ENCODE assay signal across 20 cellular contexts in genomic region chr2:99637157-99637697, GRCh38.
DNase-seq lines count a peak whose midpoint lies in the region; ATAC-seq and TF ChIP-seq lines count a peak whose summit lies in the region.
"Had no signal": no experiment of that assay in that cellular context is flagged by ENCODE, and none has a peak within 500 bp of the region (broad histone marks: within the 10 kb centered on the region; RNA-seq: fewer than 3 reads in every experiment).

No MANE protein-coding gene starts in this region.

- no peaks in the 10 kb centered on the region for H3K27me3 Mint-ChIP-seq in WTC11 (ENCODE audit: low read depth)
- H3K27me3 Mint-ChIP-seq: stimulated activated naive CD8-positive, alpha-beta T cell treated with anti-CD3 and anti-CD28 coated beads, Interleukin-15, Interleukin-2, amounts not matched to agents 100 ng/mL and 50 ng/mL, for 24 hours had no signal

- H3K9me3 Mint-ChIP-seq in WTC11, result peaks cover 7% of the 10 kb centered on the region; the same call in 1 of the 2 replicates
- H3K9me3 Mint-ChIP-seq: neural crest cell; stimulated activated naive CD8-positive, alpha-beta T cell treated with anti-CD3 and anti-CD28 coated beads, Interleukin-15, Interleukin-2, amounts not matched to agents 100 ng/mL and 50 ng/mL, for 24 hours had no signal

- peaks cover 0 to 36% (median 20%) of the 10 kb centered on the region in 12 donors for H3K4me1 ChIP-seq in heart left ventricle
- peaks cover 7 to 39% (median 20%) of the 10 kb centered on the region in 5 donors for H3K4me1 ChIP-seq in subcutaneous abdominal adipose tissue (ENCODE audit: control insufficient read depth in 5 of 5, insufficient read depth in 5 of 5, low read length in 5 of 5)

- H3K4me3 ChIP-seq in heart left ventricle, result no peak overlapping the region
- no peak overlapping the region for H3K4me3 ChIP-seq in subcutaneous abdominal adipose tissue (ENCODE audit: low read depth in 1 of 5, low read length in 5 of 5)
- H3K4me3 ChIP-seq: BLaER1 treated with 17β-estradiol and CSF1 and Interleukin-3, amounts not matched to agents 10 nM and 100 nM; skin epidermis; upper lobe of left lung had no signal

- ATAC-seq in heart left ventricle (no peak), left cardiac atrium (no peak), WTC11 (no peak)

- CTCF ChIA-PET in WTC11 (lab: Charles Lee), result no interaction called here

- intact Hi-C loops in heart left ventricle (cut with DNase I) (loop anchor here in 3 of 10 donors (5.0 to 10.0 kb wide), 4 partner anchors 58 to 82 kb away; no protein-coding TSS in a partner anchor), left cardiac atrium (cut with DNase I) (no loop called here), head of caudate nucleus (cut with DNase I) (no loop called here)

- no peaks in the 10 kb centered on the region for H3K36me3 Mint-ChIP-seq in WTC11

- WGBS in heart left ventricle, 4 donors, result 53 to 61% (median 57%) methylated on average over 7 of the region's 7 CpGs

- no peak overlapping the region for H3K4me3 Mint-ChIP-seq in WTC11
- H3K4me3 Mint-ChIP-seq: neural crest cell; stimulated activated naive CD8-positive, alpha-beta T cell treated with anti-CD3 and anti-CD28 coated beads, Interleukin-15, Interleukin-2, amounts not matched to agents 100 ng/mL and 50 ng/mL, for 24 hours had no signal

- no peak overlapping the region for H3K27ac Mint-ChIP-seq in WTC11
- H3K27ac Mint-ChIP-seq: stimulated activated naive CD8-positive, alpha-beta T cell treated with anti-CD3 and anti-CD28 coated beads, Interleukin-15, Interleukin-2, amounts not matched to agents 100 ng/mL and 50 ng/mL, for 24 hours had no signal

- no peak for TF ChIP-seq POLR2A in heart left ventricle (IDR thresholded peaks at IDR 0.05)

- H3K9me3 ChIP-seq in heart left ventricle (peaks cover 0 to 9% (median 0%) of the 10 kb centered on the region in 12 donors), subcutaneous abdominal adipose tissue (ENCODE audit: control insufficient read depth in 5 of 5, low read length in 5 of 5) (peaks cover 0 to 7% (median 0%) of the 10 kb centered on the region in 5 donors)
- H3K9me3 ChIP-seq: upper lobe of left lung had no signal

- no peaks in the 10 kb centered on the region for H3K36me3 ChIP-seq in heart left ventricle
- H3K36me3 ChIP-seq in subcutaneous abdominal adipose tissue (ENCODE audit: control insufficient read depth in 5 of 5, insufficient read depth in 5 of 5, low read length in 5 of 5), result no peaks in the 10 kb centered on the region
- H3K36me3 ChIP-seq: upper lobe of left lung had no signal

- H3K27me3 ChIP-seq in heart left ventricle (no peaks in the 10 kb centered on the region), subcutaneous abdominal adipose tissue (ENCODE audit: control insufficient read depth in 5 of 5, insufficient read depth in 4 of 5, low read length in 5 of 5) (no peaks in the 10 kb centered on the region)
- H3K27me3 ChIP-seq: BLaER1 treated with 17β-estradiol and CSF1 and Interleukin-3, amounts not matched to agents 10 nM and 100 nM; upper lobe of left lung had no signal

- DNase-seq in heart left ventricle, result no peak
- DNase-seq in left cardiac atrium, result no peak
- DNase-seq in NCI-H69 (lab: John Stamatoyannopoulos, UW), result peak; percentile 29
- peak in 22 of 42 donors; percentile 6 to 64 (median 29) for DNase-seq in head of caudate nucleus
- DNase-seq in NCI-H524 treated with DMSO at 0.1 percent for 48 hours (lab: John Stamatoyannopoulos, UW), result no peak
- DNase-seq in WTC11 (ENCODE audit: low spot score), result no peak
- DNase-seq in midbrain (lab: John Stamatoyannopoulos, UW), result no peak
- DNase-seq: activated CD4-positive, alpha-beta T cell treated with anti-CD3 and anti-CD28 coated beads, Interleukin-2, amount 50 U/mL, for 48 hours; activated gamma-delta T cell; Calu3; NCI-H2029 treated with DMSO at 0.1 percent for 48 hours; NCI-H510A; NK-92 treated with Interleukin-12 subunit alpha and Interleukin-12 subunit beta, amount 100 ng/mL, for 24 hours; stimulated activated CD4-positive, alpha-beta T cell treated with anti-CD3 and anti-CD28 coated beads, Interleukin-4, amount 100 ng/mL, for 1 hour had no signal

- no peak for TF ChIP-seq CTCF in heart left ventricle (IDR thresholded peaks at IDR 0.05)
- TF ChIP-seq CTCF in WTC11 (IDR thresholded peaks at IDR 0.05), result no peak

- H3K27ac ChIP-seq in heart left ventricle (peak overlapping the region; percentile 27 to 84 (median 68)), subcutaneous abdominal adipose tissue (ENCODE audit: low read depth, low read length) (peak overlapping the region; percentile 79)
- H3K27ac ChIP-seq: BLaER1 treated with 17β-estradiol and CSF1 and Interleukin-3, amounts not matched to agents 10 nM and 100 nM had no signal

- POLR2A ChIA-PET in WTC11 (lab: Charles Lee), result no interaction called here

- no peak overlapping the region for H3K9ac ChIP-seq in subcutaneous abdominal adipose tissue (ENCODE audit: low read length in 5 of 5)
- H3K9ac ChIP-seq: BLaER1 treated with 17β-estradiol and CSF1 and Interleukin-3, amounts not matched to agents 10 nM and 100 nM had no signal

- no peaks in the 10 kb centered on the region for H3K4me1 Mint-ChIP-seq in WTC11

TF ChIP-seq in WTC11, 78 proteins besides CTCF, POLR2A, EP300 and RAD21 (continues in another document):
- TF ChIP-seq AR (CRISPR knock-in tag; IDR thresholded peaks at IDR 0.05), result no peak
- TF ChIP-seq HMGXB4 (CRISPR knock-in tag; IDR thresholded peaks at IDR 0.05), result no peak
- TF ChIP-seq AFF4 (CRISPR knock-in tag; IDR thresholded peaks at IDR 0.05; ENCODE audit: borderline replicate concordance), result no peak
- no peak for TF ChIP-seq ZNF416 (CRISPR knock-in tag; IDR thresholded peaks at IDR 0.05)
- no peak for TF ChIP-seq NFATC4 (CRISPR knock-in tag; IDR thresholded peaks at IDR 0.05)
- TF ChIP-seq OVOL2 (CRISPR knock-in tag; IDR thresholded peaks at IDR 0.05; ENCODE audit: borderline replicate concordance), result no peak

Comparison
In these comparisons a context has a peak if more than half of its experiments do, and no peak if none do; other contexts are left out.
1. DNase-seq: peak in NCI-H69 (single experiment) and head of caudate nucleus (22 of 42); none in heart left ventricle (0 of 5), left cardiac atrium (single experiment), NCI-H524 treated with DMSO at 0.1 percent for 48 hours (single experiment), WTC11 (single experiment) and midbrain (single experiment).